Comparison of ENCODE assay signal across 22 cellular contexts in the genomic region with DNA sequence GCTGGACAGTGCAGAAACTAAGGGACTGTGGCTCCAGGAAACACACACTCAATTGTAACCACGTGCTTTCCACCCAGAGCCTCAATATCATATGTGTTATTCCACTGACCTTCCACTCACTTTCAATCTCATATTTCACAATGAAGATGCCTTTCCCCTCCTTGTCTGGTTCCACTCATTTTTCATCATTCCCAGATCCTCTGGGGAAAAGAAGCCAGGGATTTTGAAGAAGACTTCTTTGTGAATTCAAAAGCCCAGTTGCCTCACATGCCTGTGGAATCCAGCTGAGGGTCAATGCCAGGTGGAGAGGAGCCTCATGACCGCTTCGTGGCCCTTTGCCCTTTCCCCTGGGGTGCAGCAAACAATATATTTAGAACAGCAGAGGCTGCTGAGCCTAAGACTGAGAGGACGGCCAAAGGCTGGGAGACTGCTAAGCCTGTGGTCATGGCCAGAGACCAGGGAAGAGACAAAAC.
A peak's percentile ranks its signal among the peaks of the same experiment; 100 is the strongest.
DNase-seq lines count a peak whose midpoint lies in the region; ATAC-seq and TF ChIP-seq lines count a peak whose summit lies in the region.
"Had no signal": no experiment of that assay in that cellular context is flagged by ENCODE, and none has a peak within 500 bp of the region (broad histone marks: within the 10 kb centered on the region; RNA-seq: fewer than 3 reads in every experiment).

No MANE protein-coding gene starts in this region.

- H3K36me3 ChIP-seq in gastrocnemius medialis, result no peaks in the 10 kb centered on the region
- H3K36me3 ChIP-seq: BE2C, HAP-1, SJSA1 had no signal

- in situ Hi-C loops in gastrocnemius medialis (cut with MboI; ENCODE audit: low sequenced_read_pairs in 4 of 4), result no loop called here
- in situ Hi-C loops in G401 (cut with HindIII; ENCODE audit: low sequenced_read_pairs), result no loop called here

- H3K27ac ChIP-seq in gastrocnemius medialis, result no peak overlapping the region
- H3K27ac ChIP-seq: KMS-11, SJSA1 had no signal

- intact Hi-C loops in left ventricle myocardium superior (cut with micrococcal nuclease) (no loop called here), gastrocnemius medialis (cut with DNase I; ENCODE audit: low total_unique reads) (no loop called here)

- H3K4me1 ChIP-seq in gastrocnemius medialis, result no peaks in the 10 kb centered on the region
- H3K4me1 ChIP-seq: BE2C, HAP-1, SJSA1 had no signal

- H3K4me3 ChIP-seq in gastrocnemius medialis, result no peak overlapping the region
- H3K4me3 ChIP-seq: GM23338, HAP-1, SJSA1 had no signal

- no peak for TF ChIP-seq CTCF in gastrocnemius medialis (IDR thresholded peaks at IDR 0.05 in 4 of 5, conservative IDR thresholded peaks at IDR 0.05 in 1 of 5)

- H3K9me3 ChIP-seq in gastrocnemius medialis, result no peaks in the 10 kb centered on the region
- H3K9me3 ChIP-seq: BE2C, HAP-1, SJSA1 had no signal

- ATAC-seq in left ventricle myocardium superior (peak; percentile 57), gastrocnemius medialis (no peak)
- ATAC-seq: GM23338, Panc1 had no signal

- H3K27me3 ChIP-seq in gastrocnemius medialis, result no peaks in the 10 kb centered on the region
- H3K27me3 ChIP-seq: BE2C, SJSA1 had no signal

- DNase-seq in COLO829 (ENCODE audit: low spot score) (peak; percentile 51), epidermal melanocyte (ENCODE audit: insufficient read length, low spot score) (peak; percentile 14), left ventricle myocardium superior (peak; percentile 35), gastrocnemius medialis (peak; percentile 2 to 12), DMS53 treated with DMSO at 0.1 percent for 48 hours (lab: John Stamatoyannopoulos, UW; ENCODE audit: unreplicated experiment) (no peak), GDM1 (lab: John Stamatoyannopoulos, UW) (no peak), G401 (ENCODE audit: low spot score) (no peak), NOMO-1 treated with dmso at 0.1 percent for 144 hours (lab: John Stamatoyannopoulos, UW; ENCODE audit: unreplicated experiment) (no peak)
- DNase-seq: BE2C; DMS79 treated with DMSO at 0.1 percent for 48 hours; NCI-H1092 treated with DMSO at 0.1 percent for 48 hours; NCI-H2081; NCI-H2171; NCI-H345; NCI-H524; NCI-H774; NK-92 treated with Interleukin-12 subunit alpha and Interleukin-12 subunit beta, amount 100 ng/mL, for 24 hours had no signal

- TF ChIP-seq POLR2A in gastrocnemius medialis (IDR thresholded peaks at IDR 0.05), result no peak

Comparison
In these comparisons a context has a peak if more than half of its experiments do, and no peak if none do; other contexts are left out.
1. DNase-seq: peak in COLO829 (single experiment), epidermal melanocyte (single experiment), left ventricle myocardium superior (single experiment) and gastrocnemius medialis (2 of 2); none in DMS53 treated with DMSO at 0.1 percent for 48 hours (single experiment), GDM1 (single experiment), G401 (single experiment) and NOMO-1 treated with dmso at 0.1 percent for 144 hours (single experiment).